15 cellular contexts compared by ENCODE assay signal in the genomic region with DNA sequence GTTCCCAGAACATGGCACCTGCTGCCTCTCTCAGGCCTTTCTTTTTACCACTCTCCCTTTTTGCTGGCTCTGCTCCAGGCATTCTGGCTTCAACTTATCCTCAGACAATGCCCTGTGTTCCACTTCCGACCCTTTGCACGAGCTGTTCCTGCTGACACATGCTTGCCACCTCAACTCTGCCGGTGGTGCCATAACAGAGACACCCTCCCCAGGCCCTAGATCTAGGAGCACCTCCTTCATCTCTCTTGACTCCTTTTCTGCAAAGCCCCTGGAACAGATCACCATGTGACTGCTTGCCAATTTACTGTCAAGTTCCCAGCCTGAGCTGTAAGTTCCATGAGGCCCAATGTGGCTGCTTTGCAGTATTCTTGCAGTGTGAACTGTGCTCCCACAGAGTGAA.
A peak's percentile ranks its signal among the peaks of the same experiment; 100 is the strongest.
DNase-seq lines count a peak whose midpoint lies in the region; ATAC-seq and TF ChIP-seq lines count a peak whose summit lies in the region.
"Had no signal": no experiment of that assay in that cellular context is flagged by ENCODE, and none has a peak within 500 bp of the region (broad histone marks: within the 10 kb centered on the region; RNA-seq: fewer than 3 reads in every experiment).

No MANE protein-coding gene starts in this region.

- H3K9me3 Mint-ChIP-seq in endothelial cell (ENCODE audit: unreplicated experiment) = no peaks in the 10 kb centered on the region
- H3K9me3 Mint-ChIP-seq: CD4-positive, alpha-beta T cell; GM23338 had no signal

- H3K4me3 Mint-ChIP-seq in endothelial cell (ENCODE audit: unreplicated experiment) = no peak overlapping the region
- H3K4me3 Mint-ChIP-seq: CD4-positive, alpha-beta T cell; GM23338 had no signal

- ATAC-seq in left cardiac atrium (peak in 1 of 2 donors; percentile 59), Right ventricle myocardium superior (ENCODE audit: poor library complexity) (no peak)
- ATAC-seq: A549, GM23338 had no signal

- H3K4me1 Mint-ChIP-seq in endothelial cell (ENCODE audit: unreplicated experiment) = peaks cover 3% of the 10 kb centered on the region

- intact Hi-C loops in left cardiac atrium (cut with DNase I) (no loop called here), Right ventricle myocardium superior (cut with DNase I) (no loop called here)

- DNase-seq in DMS79 treated with DMSO at 0.1 percent for 48 hours (lab: John Stamatoyannopoulos, UW) = peak; percentile 21
- no peak for DNase-seq in DMS79 (lab: John Stamatoyannopoulos, UW)
- DNase-seq in left cardiac atrium = peak; percentile 29
- DNase-seq in Right ventricle myocardium superior = no peak
- DNase-seq in endothelial cell (ENCODE audit: low spot score) = no peak
- DNase-seq in HT-29 (ENCODE audit: low spot score) = no peak
- DNase-seq in NCI-H146 (lab: John Stamatoyannopoulos, UW) = no peak
- DNase-seq: AML-193; Caco-2; CD4-positive, alpha-beta T cell; GF-D8; HCEC 1CT; IMR-90 had no signal

- no peaks in the 10 kb centered on the region for H3K36me3 Mint-ChIP-seq in endothelial cell (ENCODE audit: low read depth, unreplicated experiment)

- no peak for TF ChIP-seq CTCF in endothelial cell (IDR thresholded peaks at IDR 0.05; ENCODE audit: unreplicated experiment)

- peaks cover 5% of the 10 kb centered on the region for H3K27me3 Mint-ChIP-seq in endothelial cell (ENCODE audit: unreplicated experiment)

- peak overlapping the region; percentile 19 for H3K27ac Mint-ChIP-seq in endothelial cell (ENCODE audit: unreplicated experiment)
- H3K27ac Mint-ChIP-seq: CD4-positive, alpha-beta T cell; GM23338 had no signal

Comparison
In these comparisons a context has a peak if more than half of its experiments do, and no peak if none do; other contexts are left out.
1. DNase-seq: peak in DMS79 treated with DMSO at 0.1 percent for 48 hours (single experiment) and left cardiac atrium (single experiment); none in DMS79 (single experiment), Right ventricle myocardium superior (single experiment), endothelial cell (single experiment), HT-29 (single experiment) and NCI-H146 (single experiment).